ENCODE assay signal across 25 cellular contexts in the genomic region with DNA sequence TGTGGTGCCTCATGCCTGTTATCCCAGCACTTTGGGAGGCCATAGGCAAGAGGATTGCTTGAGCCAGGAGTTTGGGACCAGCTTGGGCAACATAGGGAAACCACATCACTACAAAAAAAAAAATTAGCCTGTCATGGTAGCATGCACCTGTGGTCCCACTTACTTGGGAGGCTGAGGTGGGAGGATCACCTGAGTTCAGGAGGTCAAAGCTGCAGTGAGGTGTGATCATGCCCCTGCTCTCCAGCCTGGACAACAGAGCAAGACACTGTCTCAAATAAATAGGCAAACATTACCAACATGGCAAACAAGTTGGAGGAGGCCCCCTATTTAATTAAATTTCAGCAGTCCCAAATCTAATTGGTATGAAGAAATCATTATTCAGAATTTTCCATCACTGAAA.
"Had no signal": no experiment of that assay in that cellular context is flagged by ENCODE, and none has a peak within 500 bp of the region (broad histone marks: within the 10 kb centered on the region; RNA-seq: fewer than 3 reads in every experiment).

No MANE protein-coding gene starts in this region.

- DNase-seq: effector CD8-positive, alpha-beta T cell; endodermal cell; foreskin fibroblast; gastrocnemius medialis; head of caudate nucleus; kidney; left cardiac atrium; left lung; mesenchymal stem cell; mucosa of descending colon; naive B cell; sigmoid colon; stimulated activated CD4-positive, alpha-beta T cell treated with anti-CD3 and anti-CD28 coated beads, Interleukin-2, amount 100 ng/mL, for 24 hours; stimulated activated CD4-positive, alpha-beta T cell treated with anti-CD3 and anti-CD28 coated beads, Interleukin-4, amount 100 ng/mL, for 24 hours; stimulated activated naive CD4-positive, alpha-beta T cell treated with Interleukin-2 at 50 U/mL for 16 hours; stomach; upper lobe of right lung; uterus had no signal

- H3K4me3 ChIP-seq: gastrocnemius medialis, hepatocyte, left lung, mucosa of descending colon, prostate gland, right atrium auricular region, sigmoid colon, stomach, tibial nerve, upper lobe of right lung, uterus had no signal

- H2AFZ ChIP-seq: hepatocyte had no signal

- H3K27ac ChIP-seq: gastrocnemius medialis, hepatocyte, left lung, right atrium auricular region, stomach, upper lobe of right lung had no signal

- H3K27me3 ChIP-seq: gastrocnemius medialis, hepatocyte, left lung, right atrium auricular region, sigmoid colon, stomach, tibial nerve, upper lobe of right lung, uterus had no signal

- ATAC-seq: esophagus mucosa; gastrocnemius medialis; left cardiac atrium; left lung; mucosa of descending colon; natural killer cell treated with Interleukin-12 subunit alpha and Interleukin-12 subunit beta and Interleukin-15 and Interleukin-18, amount 100 ng/mL, for 72 hours; stimulated activated effector memory CD8-positive, alpha-beta T cell treated with anti-CD3 and anti-CD28 coated beads, Interleukin-12 subunit alpha, Interleukin-12 subunit beta, amount 100 ng/mL, for 72 hours; upper lobe of right lung had no signal

- H3K36me3 ChIP-seq: gastrocnemius medialis, left lung, prostate gland, right atrium auricular region, sigmoid colon, stomach, tibial nerve, upper lobe of right lung, uterus had no signal

- H3K9me3 ChIP-seq: gastrocnemius medialis, left lung, mucosa of descending colon, prostate gland, right atrium auricular region, sigmoid colon, stomach, tibial nerve, upper lobe of right lung, uterus had no signal

- H3K4me2 ChIP-seq: hepatocyte had no signal
